ENCODE assay signal across 1 cellular context in genomic region chr3:186618318-186618938, GRCh38.
A peak's percentile ranks its signal among the peaks of the same experiment; 100 is the strongest.
TF ChIP-seq lines count a peak whose summit lies in the region.

No MANE protein-coding gene starts in this region.

TF ChIP-seq in HepG2, 621 proteins besides CTCF, POLR2A, EP300 and RAD21 (continued from another document and continues in another):
- TF ChIP-seq ONECUT2 (CRISPR knock-in tag; IDR thresholded peaks at IDR 0.05) (no peak), CREBL2 (CRISPR knock-in tag; IDR thresholded peaks at IDR 0.05; ENCODE audit: borderline replicate concordance) (no peak), BRCA1 (CRISPR knock-in tag; IDR thresholded peaks at IDR 0.05) (peak; percentile 49), ZNF556 (CRISPR knock-in tag; IDR thresholded peaks at IDR 0.05; ENCODE audit: borderline replicate concordance) (peak; percentile 23; the same call in 1 of the 2 replicates), KDM1A (CRISPR knock-in tag; IDR thresholded peaks at IDR 0.05) (no peak), KLF11 (CRISPR knock-in tag; IDR thresholded peaks at IDR 0.05) (no peak), ZNF775 (CRISPR knock-in tag; IDR thresholded peaks at IDR 0.05; ENCODE audit: borderline replicate concordance) (peak; percentile 50; the same call in 1 of the 2 replicates), ZNF747 (CRISPR knock-in tag; IDR thresholded peaks at IDR 0.05; ENCODE audit: borderline replicate concordance) (0 out of 2 replicates have a peak, but pooled peaks have one; percentile 38), ZFP90 (CRISPR knock-in tag; IDR thresholded peaks at IDR 0.05; ENCODE audit: borderline replicate concordance) (no peak), ZMYM3 (CRISPR knock-in tag; IDR thresholded peaks at IDR 0.05) (no peak), ELF4 (CRISPR knock-in tag; IDR thresholded peaks at IDR 0.05; ENCODE audit: borderline replicate concordance) (0 out of 2 replicates have a peak, but pooled peaks have one; percentile 3), FOSL1 (CRISPR knock-in tag; IDR thresholded peaks at IDR 0.05; ENCODE audit: borderline replicate concordance) (no peak), IKZF1 (IDR thresholded peaks at IDR 0.05) (no peak), JARID2 (CRISPR knock-in tag; IDR thresholded peaks at IDR 0.05; ENCODE audit: insufficient replicate concordance) (no peak), ZNF546 (CRISPR knock-in tag; conservative IDR thresholded peaks at IDR 0.05) (no peak), NCOA5 (CRISPR knock-in tag; IDR thresholded peaks at IDR 0.05) (no peak; the same call in 1 of the 2 replicates), ZKSCAN5 (CRISPR knock-in tag; IDR thresholded peaks at IDR 0.05) (no peak), ZNF230 (CRISPR knock-in tag; IDR thresholded peaks at IDR 0.05) (no peak), SP4 (CRISPR knock-in tag; IDR thresholded peaks at IDR 0.05) (no peak), MXI1 (IDR thresholded peaks at IDR 0.05; ENCODE audit: borderline replicate concordance, low read depth, low read length) (no peak), SIN3A (IDR thresholded peaks at IDR 0.05; ENCODE audit: borderline replicate concordance, low read depth, low read length) (no peak), PATZ1 (CRISPR knock-in tag; IDR thresholded peaks at IDR 0.05) (0 out of 2 replicates have a peak, but pooled peaks have one; percentile 1), ZBTB49 (CRISPR knock-in tag; IDR thresholded peaks at IDR 0.05; ENCODE audit: borderline replicate concordance) (no peak), GZF1 (CRISPR knock-in tag; IDR thresholded peaks at IDR 0.05) (no peak), ZNF343 (CRISPR knock-in tag; IDR thresholded peaks at IDR 0.05) (no peak), GPBP1L1 (CRISPR knock-in tag; IDR thresholded peaks at IDR 0.05) (no peak), CAMTA2 (CRISPR knock-in tag; IDR thresholded peaks at IDR 0.05; ENCODE audit: borderline replicate concordance) (no peak), IKZF4 (CRISPR knock-in tag; IDR thresholded peaks at IDR 0.05; ENCODE audit: borderline replicate concordance, low read depth, not compliant biosample characterization) (no peak), ZNF333 (CRISPR knock-in tag; IDR thresholded peaks at IDR 0.05; ENCODE audit: borderline replicate concordance) (no peak), RCOR2 (CRISPR knock-in tag; IDR thresholded peaks at IDR 0.05) (no peak), HINFP (CRISPR knock-in tag; IDR thresholded peaks at IDR 0.05; ENCODE audit: low read depth) (no peak), ZNF251 (CRISPR knock-in tag; IDR thresholded peaks at IDR 0.05) (no peak), ZFP1 (CRISPR knock-in tag; IDR thresholded peaks at IDR 0.05) (no peak), ZNF552 (CRISPR knock-in tag; IDR thresholded peaks at IDR 0.05; ENCODE audit: borderline replicate concordance) (no peak), RBFOX2 (IDR thresholded peaks at IDR 0.05; ENCODE audit: low read depth, low read length) (peak; percentile 46), REPIN1 (CRISPR knock-in tag; IDR thresholded peaks at IDR 0.05; ENCODE audit: borderline replicate concordance, low read depth) (no peak), NR2F6 (IDR thresholded peaks at IDR 0.05) (no peak), NR2F6 (CRISPR knock-in tag; IDR thresholded peaks at IDR 0.05) (no peak), ZNF160 (CRISPR knock-in tag; IDR thresholded peaks at IDR 0.05) (no peak), PAF1 (CRISPR knock-in tag; IDR thresholded peaks at IDR 0.05) (peak; percentile 82), GMEB2 (CRISPR knock-in tag; IDR thresholded peaks at IDR 0.05; ENCODE audit: low read depth) (no peak), ZNF18 (CRISPR knock-in tag; IDR thresholded peaks at IDR 0.05; ENCODE audit: insufficient replicate concordance) (no peak), SIX1 (CRISPR knock-in tag; IDR thresholded peaks at IDR 0.05; ENCODE audit: borderline replicate concordance) (no peak), GTF2F1 (IDR thresholded peaks at IDR 0.05; ENCODE audit: low read length) (no peak), ZNF431 (CRISPR knock-in tag; IDR thresholded peaks at IDR 0.05; ENCODE audit: borderline replicate concordance, low read depth) (no peak), ZSCAN20 (CRISPR knock-in tag; IDR thresholded peaks at IDR 0.05; ENCODE audit: borderline replicate concordance) (no peak), MTA3 (CRISPR knock-in tag; IDR thresholded peaks at IDR 0.05) (no peak), RORA (CRISPR knock-in tag; IDR thresholded peaks at IDR 0.05) (no peak), LCORL (IDR thresholded peaks at IDR 0.05) (no peak), LCORL (CRISPR knock-in tag; IDR thresholded peaks at IDR 0.05) (no peak), ZBTB8A (CRISPR knock-in tag; IDR thresholded peaks at IDR 0.05; ENCODE audit: borderline replicate concordance, low read depth) (no peak), ARNTL (CRISPR knock-in tag; IDR thresholded peaks at IDR 0.05) (no peak), PLSCR1 (CRISPR knock-in tag; IDR thresholded peaks at IDR 0.05; ENCODE audit: borderline replicate concordance) (0 out of 2 replicates have a peak, but pooled peaks have one; percentile 2), SOX6 (IDR thresholded peaks at IDR 0.05) (no peak), SOX6 (CRISPR knock-in tag; IDR thresholded peaks at IDR 0.05) (no peak), GABPB1 (CRISPR knock-in tag; IDR thresholded peaks at IDR 0.05) (no peak), KLF16 (CRISPR knock-in tag; IDR thresholded peaks at IDR 0.05) (0 out of 4 replicates have a peak, but pooled peaks of 1 of the 2 experiments have one; percentile 10)
